8 cellular contexts compared by ENCODE assay signal in the genomic region with DNA sequence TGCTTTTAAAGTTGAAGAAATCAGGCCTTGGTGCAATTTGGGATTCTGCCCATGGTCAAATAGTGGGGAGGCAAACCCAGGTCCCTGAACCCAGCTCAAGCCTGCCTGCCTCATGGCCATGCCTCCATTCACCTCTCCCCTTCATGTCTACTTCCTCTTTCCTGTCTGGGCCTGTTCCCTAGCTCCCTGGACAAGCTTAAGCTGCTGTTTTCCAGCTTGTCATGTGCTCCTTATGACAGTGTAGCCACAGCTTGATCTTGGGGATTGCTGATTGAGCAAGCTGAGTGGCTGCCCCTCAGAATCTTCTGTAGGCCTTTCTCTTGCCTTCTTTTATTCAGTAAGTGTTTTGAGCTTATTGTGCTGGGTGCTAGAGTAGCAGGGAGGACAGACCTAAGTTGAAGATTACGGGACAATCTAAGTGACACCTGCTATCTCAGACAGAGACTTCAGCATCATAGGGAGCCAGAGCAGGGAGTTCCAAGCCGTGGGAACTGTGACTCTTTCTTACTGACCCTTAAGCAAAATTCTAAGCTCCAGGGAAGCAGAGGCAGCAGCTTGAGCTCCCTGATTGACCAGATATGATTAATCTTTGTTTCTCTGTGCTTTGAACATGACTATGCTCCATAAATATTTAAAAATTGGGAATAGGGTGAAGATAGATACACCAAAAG. TPM values are rescaled to one million over a fixed set of nuclear protein-coding genes. Genes with fewer than 3 reads are reported as not detected.
DNase-seq lines count a peak whose midpoint lies in the region; ATAC-seq and TF ChIP-seq lines count a peak whose summit lies in the region.

No MANE protein-coding gene starts in this region.

- peaks cover 7% of the 10 kb centered on the region for H3K79me2 ChIP-seq in ACC112 (ENCODE audit: control insufficient read depth, insufficient read depth, low read length, unreplicated experiment)

- peak overlapping the region; percentile 78 for H3K27ac ChIP-seq in ACC112 (ENCODE audit: low read depth, low read length)
- H3K27ac ChIP-seq in SJCRH30 = no peak overlapping the region
- H3K27ac ChIP-seq in breast epithelium = peak overlapping the region; percentile 97
- H3K27ac ChIP-seq in lung (ENCODE audit: low read depth in 1 of 2, low read length in 1 of 2) = peak overlapping the region; percentile 76 to 97

- H3K9me3 ChIP-seq in SJCRH30 (replicated peaks) (no peaks in the 10 kb centered on the region), breast epithelium (no peaks in the 10 kb centered on the region), lung (ENCODE audit: control insufficient read depth in 2 of 2, insufficient read depth in 1 of 2, low read length in 1 of 2) (no peaks in the 10 kb centered on the region)

- peak; percentile 21 for ATAC-seq in GM18858 (IDR thresholded peaks at IDR 0.05; ENCODE audit: unreplicated experiment)
- peak; percentile 17 for ATAC-seq in HG03097 (IDR thresholded peaks at IDR 0.05; ENCODE audit: low FRiP score, unreplicated experiment)
- ATAC-seq in lung (ENCODE audit: insufficient read depth, low FRiP score) = peak; percentile 66

- H3K4me3 ChIP-seq in ACC112 (ENCODE audit: low read depth, low read length) = peak overlapping the region; percentile 92
- H3K4me3 ChIP-seq in SJCRH30 = peak overlapping the region; percentile 45
- peak overlapping the region; percentile 45 to 69 (median 54) for H3K4me3 ChIP-seq in breast epithelium
- H3K4me3 ChIP-seq in lung = no peak overlapping the region

- DNase-seq in SJCRH30 (peak in 1 of 2 experiments; percentile 14), breast epithelium (ENCODE audit: low spot score in 2 of 2) (peak in 1 of 2 donors; percentile 60), lung (ENCODE audit: low spot score) (peak; percentile 46), stromal cell of bone marrow (ENCODE audit: low read depth) (peak; percentile 37), DMS79 treated with DMSO at 0.1 percent for 48 hours (lab: John Stamatoyannopoulos, UW) (no peak)

- H3K4me1 ChIP-seq in ACC112 (ENCODE audit: control insufficient read depth, insufficient read depth, low read length, unreplicated experiment) (peaks cover 19% of the 10 kb centered on the region), SJCRH30 (0 out of 2 replicates have a peak, but pooled peaks cover 3% of the 10 kb centered on the region), breast epithelium (peaks cover 8 to 9% of the 10 kb centered on the region in 2 donors), lung (ENCODE audit: control insufficient read depth in 2 of 2, insufficient read depth in 2 of 2, low read length in 2 of 2) (peaks cover 7 to 9% of the 10 kb centered on the region in 2 donors)

- TF ChIP-seq CTCF in breast epithelium (IDR thresholded peaks at IDR 0.05) (no peak), lung (IDR thresholded peaks at IDR 0.05; ENCODE audit: control extremely low read depth, extremely low read depth) (no peak)

- H3K36me3 ChIP-seq in ACC112 (ENCODE audit: insufficient read depth, low read length) = no peaks in the 10 kb centered on the region
- no peaks in the 10 kb centered on the region for H3K36me3 ChIP-seq in SJCRH30
- H3K36me3 ChIP-seq in breast epithelium = no peaks in the 10 kb centered on the region
- H3K36me3 ChIP-seq in lung (ENCODE audit: control insufficient read depth in 2 of 2, insufficient read depth in 2 of 2, low read length in 2 of 2) = no peaks in the 10 kb centered on the region

- H2AFZ ChIP-seq in ACC112 (ENCODE audit: low read length, unreplicated experiment) = peak overlapping the region; percentile 76

- intact Hi-C loops in breast epithelium (cut with DNase I; ENCODE audit: low total_unique reads) = loop anchor here (2.0 to 10.0 kb wide), 2 partner anchors 22 to 52 kb away; a partner anchor contains a TSS

- TF ChIP-seq POLR2A in breast epithelium (IDR thresholded peaks at IDR 0.05) = no peak

- H3K27me3 ChIP-seq in ACC112 (ENCODE audit: insufficient read depth, low read length) (no peaks in the 10 kb centered on the region), SJCRH30 (no peaks in the 10 kb centered on the region), breast epithelium (no peaks in the 10 kb centered on the region), lung (ENCODE audit: control insufficient read depth, insufficient read depth) (no peaks in the 10 kb centered on the region)

- WGBS in lung, 2 donors = 34 to 37% methylated on average over 2 of the region's 2 CpGs

RNA-seq across cellular contexts. Expression of a gene that starts 0.5 kb away (rescaled TPM):
- 0.23 and 0.24 TPM in 2 replicates for total RNA-seq in SJCRH30 (2014; rRNA removed; shearing (Covaris generic))
- 10 to 100 TPM; 12.8 to 23.4 (median 15.2) TPM for total RNA-seq in breast epithelium
- 10 to 100 TPM; 18.9 to 31.0 TPM for total RNA-seq in lung
- 10 to 100 TPM in 1 of 2 donors, 1 to 10 TPM in 1; 8.1 to 29.0 TPM for polyA plus RNA-seq in lung

RNA-seq across cellular contexts. Expression of a gene that starts 10.6 kb away (rescaled TPM):
- 28.2 and 29.7 TPM in 2 replicates for total RNA-seq in SJCRH30 (2014; rRNA removed; shearing (Covaris generic))
- 10 to 100 TPM; 20.2 to 33.7 (median 25.6) TPM for total RNA-seq in breast epithelium
- 10 to 100 TPM; 23.7 to 47.4 TPM for total RNA-seq in lung
- 10 to 100 TPM; 11.6 to 16.5 TPM for polyA plus RNA-seq in lung

RNA-seq across cellular contexts. Expression of a gene that starts 55.2 kb away (rescaled TPM):
- 30.3 and 31.9 TPM in 2 replicates for total RNA-seq in SJCRH30 (2014; rRNA removed; shearing (Covaris generic))
- total RNA-seq in breast epithelium (10 to 100 TPM in 2 of 3 donors, 1 to 10 TPM in 1; 6.9 to 19.7 (median 18.1) TPM), lung (10 to 100 TPM; 18.6 to 33.2 TPM)
- 10 to 100 TPM; 19.2 to 34.5 TPM for polyA plus RNA-seq in lung

Comparison
In these comparisons a context has a peak if more than half of its experiments do, and no peak if none do; other contexts are left out.
1. RNA of a gene that starts 0.5 kb away (total RNA-seq): 18.9 to 31.0 TPM in lung and 12.8 to 23.4 TPM in breast epithelium; 0.23 to 0.24 TPM in SJCRH30; every median in the first group is over 10 times any median in the second.
2. Peak in every context shown above with its lines, with median percentiles within 50 percentile points of each other: ATAC-seq.